In the genomic region with DNA sequence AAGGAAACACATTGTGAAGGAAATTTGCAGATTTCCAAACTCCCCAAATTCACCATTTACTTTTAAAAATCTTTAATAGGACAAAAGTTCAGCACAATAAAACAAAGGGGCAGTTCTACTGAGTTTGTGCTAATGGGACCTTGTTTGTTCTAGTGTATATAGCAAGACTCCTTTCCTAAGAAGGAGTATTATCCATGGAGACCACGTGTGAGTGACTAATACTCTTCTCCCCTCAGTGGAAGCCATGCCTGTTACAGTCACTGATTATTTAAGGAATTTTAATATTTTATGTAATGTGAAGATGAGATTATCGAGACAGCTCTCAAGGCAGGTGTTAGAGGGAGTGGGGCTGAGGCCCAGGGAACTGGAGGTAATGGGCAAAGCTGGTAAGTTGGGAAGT, we compare ENCODE assay signal across 17 cellular contexts.
"Had no signal": no experiment of that assay in that cellular context is flagged by ENCODE, and none has a peak within 500 bp of the region (broad histone marks: within the 10 kb centered on the region; RNA-seq: fewer than 3 reads in every experiment).

No MANE protein-coding gene starts in this region.

- FAIRE-seq: TTC549 had no signal

- H3K27ac Mint-ChIP-seq: activated CD4-positive, alpha-beta T cell treated with anti-CD3 and anti-CD28 coated beads, Interleukin-2, amount 10 ng/mL, durations not matched to agents 24 days and 14 days; activated naive CD8-positive, alpha-beta T cell treated with anti-CD3 and anti-CD28 coated beads for 36 hours; activated T-cell treated with anti-CD3 and anti-CD28 coated beads, Interleukin-2, amount 50 U/mL, for 72 hours; stimulated activated naive CD8-positive, alpha-beta T cell treated with anti-CD3 and anti-CD28 coated beads, Interleukin-15, amount 100 ng/mL, for 72 hours had no signal

- H3K9me3 Mint-ChIP-seq: activated CD4-positive, alpha-beta T cell treated with anti-CD3 and anti-CD28 coated beads, Interleukin-2, amount 10 ng/mL, durations not matched to agents 24 days and 14 days; activated naive CD8-positive, alpha-beta T cell treated with anti-CD3 and anti-CD28 coated beads for 36 hours; activated T-cell treated with anti-CD3 and anti-CD28 coated beads, Interleukin-2, amount 50 U/mL, for 72 hours; naive thymus-derived CD8-positive, alpha-beta T cell; stimulated activated naive CD8-positive, alpha-beta T cell treated with anti-CD3 and anti-CD28 coated beads, Interleukin-15, amount 100 ng/mL, for 72 hours had no signal

- H3K27me3 ChIP-seq: brain microvascular endothelial cell, right lobe of liver, transverse colon had no signal

- H3K4me3 Mint-ChIP-seq: activated CD4-positive, alpha-beta T cell treated with anti-CD3 and anti-CD28 coated beads, Interleukin-2, amount 10 ng/mL, durations not matched to agents 24 days and 14 days; activated naive CD8-positive, alpha-beta T cell treated with anti-CD3 and anti-CD28 coated beads for 36 hours; activated T-cell treated with anti-CD3 and anti-CD28 coated beads, Interleukin-2, amount 50 U/mL, for 72 hours; naive thymus-derived CD8-positive, alpha-beta T cell; stimulated activated naive CD8-positive, alpha-beta T cell treated with anti-CD3 and anti-CD28 coated beads, Interleukin-15, amount 100 ng/mL, for 72 hours had no signal

- H3K4me1 ChIP-seq: psoas muscle had no signal

- H3K27ac ChIP-seq: brain microvascular endothelial cell, psoas muscle, right lobe of liver, transverse colon had no signal

- H3K36me3 Mint-ChIP-seq: activated naive CD8-positive, alpha-beta T cell treated with anti-CD3 and anti-CD28 coated beads for 36 hours; naive thymus-derived CD8-positive, alpha-beta T cell had no signal

- H3K36me3 ChIP-seq: brain microvascular endothelial cell, right lobe of liver, transverse colon had no signal

- DNase-seq: activated CD4-positive, alpha-beta T cell treated with anti-CD3 and anti-CD28 coated beads, Interleukin-2, amount 10 ng/mL, durations not matched to agents 24 days and 14 days; activated CD4-positive, CD25-positive, alpha-beta regulatory T cell; activated CD8-positive, alpha-beta memory T cell treated with anti-CD3 and anti-CD28 coated beads, Interleukin-2, amount 50 U/mL, for 48 hours; activated gamma-delta T cell treated with Interleukin-2 at 50 U/mL for 16 hours; activated naive CD8-positive, alpha-beta T cell treated with anti-CD3 and anti-CD28 coated beads for 36 hours; activated T-cell treated with anti-CD3 and anti-CD28 coated beads, Interleukin-2, amount 50 U/mL, for 72 hours; brain microvascular endothelial cell; dermis blood vessel endothelial cell; islet precursor cell; mammary epithelial cell; naive thymus-derived CD8-positive, alpha-beta T cell; stimulated activated naive CD8-positive, alpha-beta T cell treated with anti-CD3 and anti-CD28 coated beads, Interleukin-15, amount 100 ng/mL, for 72 hours; SW 1271 had no signal

- H3K4me3 ChIP-seq: right lobe of liver, transverse colon had no signal

- H3K9me3 ChIP-seq: psoas muscle, right lobe of liver, transverse colon had no signal
